Comparison of ENCODE assay signal across 16 cellular contexts in the genomic region with DNA sequence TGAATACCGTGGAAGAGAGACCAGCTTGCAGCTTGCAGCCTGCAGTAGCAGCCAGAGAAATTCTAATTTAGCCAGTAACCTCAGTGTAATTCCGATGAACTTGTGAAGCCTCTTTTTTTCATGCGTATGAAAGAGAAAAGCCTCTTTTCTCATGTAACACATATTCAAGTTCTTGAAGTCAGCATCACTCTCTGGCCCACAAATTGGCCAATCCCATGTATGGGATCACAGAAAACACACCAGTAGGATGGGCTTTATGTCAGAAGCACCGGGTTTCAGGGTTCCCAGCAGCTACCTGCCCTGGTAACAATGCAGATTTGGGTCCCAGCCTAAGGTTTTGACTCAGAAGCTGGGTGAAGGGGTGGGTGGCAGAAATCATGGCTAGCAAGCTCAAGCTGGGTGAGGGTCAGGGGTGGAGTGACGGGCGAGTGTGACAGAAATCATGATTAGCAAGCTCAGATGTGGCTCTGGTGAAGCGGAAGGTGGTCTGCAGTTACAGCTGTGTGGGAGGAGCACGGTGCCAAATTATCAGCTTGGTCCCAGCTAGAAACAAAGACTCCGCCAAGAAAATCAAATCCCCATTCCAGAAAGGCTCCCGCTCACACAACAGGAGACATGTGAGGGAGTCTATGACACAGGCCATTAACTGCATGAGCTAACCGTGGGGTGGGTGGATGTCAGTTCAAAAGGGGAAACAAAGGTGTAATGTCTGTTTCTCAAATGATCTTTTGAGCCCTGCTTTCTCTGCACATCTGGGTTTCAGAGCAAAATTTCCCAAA.
A peak's percentile ranks its signal among the peaks of the same experiment; 100 is the strongest.
DNase-seq lines count a peak whose midpoint lies in the region; ATAC-seq and TF ChIP-seq lines count a peak whose summit lies in the region.
"Had no signal": no experiment of that assay in that cellular context is flagged by ENCODE, and none has a peak within 500 bp of the region (broad histone marks: within the 10 kb centered on the region; RNA-seq: fewer than 3 reads in every experiment).

No MANE protein-coding gene starts in this region.

- intact Hi-C loops in activated CD8-positive, alpha-beta T cell treated with anti-CD3 and anti-CD28 coated beads for 36 hours (cut with micrococcal nuclease) = loop anchor here (10.0 kb wide), 1 partner anchor 88 kb away; the partner anchor contains the start of gene SNRK

- no peak for ATAC-seq in activated CD8-positive, alpha-beta T cell treated with anti-CD3 and anti-CD28 coated beads, Interleukin-2, amount 10 ng/mL, durations not matched to agents 7 days and 5 days
- ATAC-seq in activated CD8-positive, alpha-beta T cell treated with anti-CD3 and anti-CD28 coated beads for 36 hours = no peak
- ATAC-seq: lower lobe of right lung had no signal

- H3K4me1 Mint-ChIP-seq in activated CD8-positive, alpha-beta T cell treated with anti-CD3 and anti-CD28 coated beads, Interleukin-2, amount 10 ng/mL, durations not matched to agents 7 days and 5 days (ENCODE audit: low read depth) = peaks cover 14% of the 10 kb centered on the region
- H3K4me1 Mint-ChIP-seq in activated CD8-positive, alpha-beta T cell treated with anti-CD3 and anti-CD28 coated beads for 36 hours (ENCODE audit: low read depth) = peaks cover 16% of the 10 kb centered on the region
- H3K4me1 Mint-ChIP-seq in type B pancreatic cell (ENCODE audit: unreplicated experiment) = peaks cover 7% of the 10 kb centered on the region

- CTCF ChIA-PET in activated CD8-positive, alpha-beta T cell treated with anti-CD3 and anti-CD28 coated beads, Interleukin-2, amount 10 ng/mL, durations not matched to agents 7 days and 5 days (lab: Charles Lee) = interaction anchor here (1.4 kb wide), 1 partner anchor 16 kb away, joined by 4 read pairs; no protein-coding TSS in a partner anchor
- CTCF ChIA-PET in activated CD8-positive, alpha-beta T cell treated with anti-CD3 and anti-CD28 coated beads for 36 hours (lab: Charles Lee) = interaction anchor here (1.1 to 1.4 kb wide), 4 partner anchors 52 to 150 kb away, joined by 3 to 4 read pairs (median 4); no protein-coding TSS in a partner anchor

- in situ Hi-C loops in GM13977 (cut with MboI; ENCODE audit: low pct_unique_long_range_greater_than_20kb, low sequenced_read_pairs, unreplicated experiment) = no loop called here

- no peaks in the 10 kb centered on the region for H3K36me3 Mint-ChIP-seq in activated CD8-positive, alpha-beta T cell treated with anti-CD3 and anti-CD28 coated beads, Interleukin-2, amount 10 ng/mL, durations not matched to agents 7 days and 5 days (ENCODE audit: low read depth)
- H3K36me3 Mint-ChIP-seq in activated CD8-positive, alpha-beta T cell treated with anti-CD3 and anti-CD28 coated beads for 36 hours (ENCODE audit: low read depth) = no peaks in the 10 kb centered on the region
- H3K36me3 Mint-ChIP-seq in type B pancreatic cell = no peaks in the 10 kb centered on the region
- H3K36me3 Mint-ChIP-seq: activated naive CD8-positive, alpha-beta T cell had no signal

- POLR2A ChIA-PET in activated CD8-positive, alpha-beta T cell treated with anti-CD3 and anti-CD28 coated beads, Interleukin-2, amount 10 ng/mL, durations not matched to agents 7 days and 5 days (lab: Charles Lee) = interaction anchor here (1.1 kb wide), 1 partner anchor 17 kb away, joined by 3 read pairs; no protein-coding TSS in a partner anchor
- POLR2A ChIA-PET in activated CD8-positive, alpha-beta T cell treated with anti-CD3 and anti-CD28 coated beads for 36 hours (lab: Charles Lee) = no interaction called here

- peak overlapping the region; percentile 31 for H3K27ac Mint-ChIP-seq in activated CD8-positive, alpha-beta T cell treated with anti-CD3 and anti-CD28 coated beads, Interleukin-2, amount 10 ng/mL, durations not matched to agents 7 days and 5 days
- H3K27ac Mint-ChIP-seq in activated CD8-positive, alpha-beta T cell treated with anti-CD3 and anti-CD28 coated beads for 36 hours = no peak overlapping the region
- H3K27ac Mint-ChIP-seq in type B pancreatic cell = no peak overlapping the region
- H3K27ac Mint-ChIP-seq: activated CD4-positive, alpha-beta T cell treated with anti-CD3 and anti-CD28 coated beads, Interleukin-2, amount 10 ng/mL, durations not matched to agents 24 days and 14 days; activated naive CD8-positive, alpha-beta T cell had no signal

- H3K9me3 Mint-ChIP-seq in activated CD8-positive, alpha-beta T cell treated with anti-CD3 and anti-CD28 coated beads, Interleukin-2, amount 10 ng/mL, durations not matched to agents 7 days and 5 days (ENCODE audit: insufficient read depth) = no peaks in the 10 kb centered on the region
- H3K9me3 Mint-ChIP-seq in activated CD8-positive, alpha-beta T cell treated with anti-CD3 and anti-CD28 coated beads for 36 hours = no peaks in the 10 kb centered on the region
- no peaks in the 10 kb centered on the region for H3K9me3 Mint-ChIP-seq in type B pancreatic cell
- H3K9me3 Mint-ChIP-seq: activated CD4-positive, alpha-beta T cell treated with anti-CD3 and anti-CD28 coated beads, Interleukin-2, amount 10 ng/mL, durations not matched to agents 24 days and 14 days; HFFc6 had no signal

- DNase-seq in activated CD8-positive, alpha-beta T cell treated with anti-CD3 and anti-CD28 coated beads, Interleukin-2, amount 10 ng/mL, durations not matched to agents 7 days and 5 days = no peak
- no peak for DNase-seq in activated CD8-positive, alpha-beta T cell treated with anti-CD3 and anti-CD28 coated beads for 36 hours
- peak; percentile 56 for DNase-seq in astrocyte of the hippocampus (ENCODE audit: low read depth, low spot score)
- DNase-seq in iPS-NIHi11 (ENCODE audit: low spot score) = peak; percentile 50
- DNase-seq in renal cortical epithelial cell (ENCODE audit: low read depth) = peak; percentile 11
- no peak for DNase-seq in NCI-H1048 (lab: John Stamatoyannopoulos, UW)
- DNase-seq in GM13977 (ENCODE audit: low spot score) = no peak
- no peak for DNase-seq in type B pancreatic cell (ENCODE audit: extremely low spot score, unreplicated experiment)
- DNase-seq: activated CD4-positive, alpha-beta T cell treated with anti-CD3 and anti-CD28 coated beads, Interleukin-2, amount 10 ng/mL, durations not matched to agents 24 days and 14 days; AML-193; lower lobe of right lung; NCI-H1092; NCI-H2081; NCI-H510A treated with DMSO at 0.1 percent for 48 hours had no signal

- no peak overlapping the region for H3K4me3 Mint-ChIP-seq in activated CD8-positive, alpha-beta T cell treated with anti-CD3 and anti-CD28 coated beads, Interleukin-2, amount 10 ng/mL, durations not matched to agents 7 days and 5 days
- H3K4me3 Mint-ChIP-seq in activated CD8-positive, alpha-beta T cell treated with anti-CD3 and anti-CD28 coated beads for 36 hours = no peak overlapping the region
- H3K4me3 Mint-ChIP-seq in type B pancreatic cell = no peak overlapping the region
- H3K4me3 Mint-ChIP-seq: activated CD4-positive, alpha-beta T cell treated with anti-CD3 and anti-CD28 coated beads, Interleukin-2, amount 10 ng/mL, durations not matched to agents 24 days and 14 days; activated naive CD8-positive, alpha-beta T cell; HFFc6 had no signal

- TF ChIP-seq CTCF in activated CD8-positive, alpha-beta T cell treated with anti-CD3 and anti-CD28 coated beads for 36 hours (IDR thresholded peaks at IDR 0.05) = no peak
- TF ChIP-seq CTCF in GM13977 (IDR thresholded peaks at IDR 0.05; ENCODE audit: extremely low read depth, insufficient read depth, missing control alignments) (no peak), type B pancreatic cell (conservative IDR thresholded peaks at IDR 0.05) (no peak)

- H3K27me3 Mint-ChIP-seq in activated CD8-positive, alpha-beta T cell treated with anti-CD3 and anti-CD28 coated beads, Interleukin-2, amount 10 ng/mL, durations not matched to agents 7 days and 5 days (ENCODE audit: low read depth) = no peaks in the 10 kb centered on the region
- no peaks in the 10 kb centered on the region for H3K27me3 Mint-ChIP-seq in activated CD8-positive, alpha-beta T cell treated with anti-CD3 and anti-CD28 coated beads for 36 hours
- H3K27me3 Mint-ChIP-seq in type B pancreatic cell = no peaks in the 10 kb centered on the region
- H3K27me3 Mint-ChIP-seq: activated CD4-positive, alpha-beta T cell treated with anti-CD3 and anti-CD28 coated beads, Interleukin-2, amount 10 ng/mL, durations not matched to agents 24 days and 14 days; activated naive CD8-positive, alpha-beta T cell had no signal

Comparison
In these comparisons a context has a peak if more than half of its experiments do, and no peak if none do; other contexts are left out.
1. DNase-seq: peak in astrocyte of the hippocampus (single experiment), iPS-NIHi11 (single experiment) and renal cortical epithelial cell (single experiment); none in activated CD8-positive, alpha-beta T cell treated with anti-CD3 and anti-CD28 coated beads, Interleukin-2, amount 10 ng/mL, durations not matched to agents 7 days and 5 days (single experiment), activated CD8-positive, alpha-beta T cell treated with anti-CD3 and anti-CD28 coated beads for 36 hours (single experiment), NCI-H1048 (single experiment), GM13977 (single experiment) and type B pancreatic cell (single experiment).